20 cellular contexts compared by ENCODE assay signal in the genomic region with DNA sequence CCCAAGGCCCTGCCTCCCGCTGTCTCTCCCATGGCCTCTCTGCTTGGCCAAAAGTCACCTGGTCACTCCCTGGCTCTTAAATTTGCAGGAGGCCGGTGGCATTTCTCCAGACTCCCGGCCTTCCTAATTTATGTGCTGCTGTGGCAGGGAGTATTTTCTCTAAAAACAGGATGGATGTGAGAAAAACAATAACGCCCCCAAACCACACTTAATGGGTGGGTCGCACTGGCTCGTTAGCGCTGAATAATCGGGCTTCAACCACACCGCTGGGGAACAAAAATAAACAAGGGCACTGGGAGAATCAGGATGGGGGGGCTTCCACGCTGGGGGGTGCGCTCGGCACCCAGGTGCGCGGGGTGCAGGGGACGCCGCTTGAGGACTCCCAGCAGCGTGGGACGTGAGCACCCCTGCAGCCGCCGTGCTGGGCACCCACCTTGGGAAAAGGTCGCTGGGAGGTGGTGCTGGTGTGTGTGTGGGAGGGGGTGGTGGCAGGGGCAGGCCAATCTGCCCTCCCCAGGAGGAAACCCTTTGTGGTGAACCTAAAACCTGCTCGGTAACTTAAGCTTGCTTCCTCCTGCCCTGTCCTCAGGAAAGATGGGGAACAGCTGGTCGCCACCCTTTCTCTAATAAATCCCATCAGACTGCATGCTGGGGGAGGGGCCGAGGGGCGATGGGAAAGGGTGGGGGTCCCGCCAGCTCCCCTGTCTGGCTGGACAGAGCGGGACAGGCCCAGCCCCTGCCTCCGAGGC.
"Had no signal": no experiment of that assay in that cellular context is flagged by ENCODE, and none has a peak within 500 bp of the region (broad histone marks: within the 10 kb centered on the region; RNA-seq: fewer than 3 reads in every experiment).

No MANE protein-coding gene starts in this region.

- H3K4me3 Mint-ChIP-seq: activated CD8-positive, alpha-beta memory T cell treated with anti-CD3 and anti-CD28 coated beads, Interleukin-2, amount 10 ng/mL, durations not matched to agents 7 days and 5 days; activated T-cell treated with anti-CD3 and anti-CD28 coated beads, Interleukin-2, amount 50 U/mL, for 24 hours; T-helper 1 cell treated with Interleukin-12 subunit alpha and Interleukin-12 subunit beta and Interleukin-4 antibody, amounts not matched to agents 30 μg/mL and 1 μg/mL, for 36 hours had no signal

- H3K27ac ChIP-seq: brain microvascular endothelial cell, dorsolateral prefrontal cortex, neural progenitor cell, parathyroid adenoma, skin epidermis, stomach, thoracic aorta had no signal

- H3K4me1 ChIP-seq: parathyroid adenoma, stomach had no signal

- H3K27ac Mint-ChIP-seq: activated CD8-positive, alpha-beta memory T cell treated with anti-CD3 and anti-CD28 coated beads, Interleukin-2, amount 10 ng/mL, durations not matched to agents 7 days and 5 days; activated naive CD4-positive, alpha-beta T cell treated with anti-CD3 and anti-CD28 coated beads, Interleukin-2, amount 50 U/mL, for 72 hours; activated T-cell treated with anti-CD3 and anti-CD28 coated beads, Interleukin-2, amount 50 U/mL, for 24 hours; T-helper 1 cell treated with Interleukin-12 subunit alpha and Interleukin-12 subunit beta and Interleukin-4 antibody, amounts not matched to agents 30 μg/mL and 1 μg/mL, for 36 hours had no signal

- H3K4me2 ChIP-seq: neural progenitor cell had no signal

- H3K9ac ChIP-seq: neural progenitor cell, parathyroid adenoma had no signal

- H3K4me1 Mint-ChIP-seq: activated CD8-positive, alpha-beta memory T cell treated with anti-CD3 and anti-CD28 coated beads, Interleukin-2, amount 10 ng/mL, durations not matched to agents 7 days and 5 days had no signal

- H3K9me3 Mint-ChIP-seq: activated naive CD4-positive, alpha-beta T cell treated with anti-CD3 and anti-CD28 coated beads, Interleukin-2, amount 50 U/mL, for 72 hours; activated T-cell treated with anti-CD3 and anti-CD28 coated beads, Interleukin-2, amount 50 U/mL, for 24 hours; neural progenitor cell; T-helper 1 cell treated with Interleukin-12 subunit alpha and Interleukin-12 subunit beta and Interleukin-4 antibody, amounts not matched to agents 30 μg/mL and 1 μg/mL, for 36 hours had no signal

- H3K9me3 ChIP-seq: stomach, thoracic aorta had no signal

- H3K36me3 Mint-ChIP-seq: activated CD8-positive, alpha-beta memory T cell treated with anti-CD3 and anti-CD28 coated beads, Interleukin-2, amount 10 ng/mL, durations not matched to agents 7 days and 5 days; activated naive CD4-positive, alpha-beta T cell treated with anti-CD3 and anti-CD28 coated beads, Interleukin-2, amount 50 U/mL, for 72 hours; neural progenitor cell had no signal

- H3K4me3 ChIP-seq: neural progenitor cell, skin epidermis, stomach, thoracic aorta had no signal

- DNase-seq: activated CD4-positive, alpha-beta T cell treated with anti-CD3 and anti-CD28 coated beads, Interleukin-2, amount 50 U/mL, for 48 hours; activated CD4-positive, CD25-positive, alpha-beta regulatory T cell treated with anti-CD3 and anti-CD28 coated beads, Interleukin-2, amount 50 U/mL, for 72 hours; activated CD8-positive, alpha-beta memory T cell treated with anti-CD3 and anti-CD28 coated beads, Interleukin-2, amount 10 ng/mL, durations not matched to agents 7 days and 5 days; activated effector memory CD4-positive, alpha-beta T cell treated with Interleukin-2 at 50 U/mL for 16 hours; activated T-cell treated with anti-CD3 and anti-CD28 coated beads, Interleukin-2, amount 50 U/mL, for 24 hours; amniotic stem cell; brain microvascular endothelial cell; cerebellar nuclear complex; dorsolateral prefrontal cortex; mesenchymal stem cell; retina; stomach had no signal

- H3K36me3 ChIP-seq: brain microvascular endothelial cell, neural progenitor cell, stomach, thoracic aorta had no signal

- ATAC-seq: activated CD8-positive, alpha-beta memory T cell treated with anti-CD3 and anti-CD28 coated beads, Interleukin-2, amount 10 ng/mL, durations not matched to agents 7 days and 5 days; activated naive CD4-positive, alpha-beta T cell treated with anti-CD3 and anti-CD28 coated beads, Interleukin-2, amount 50 U/mL, for 72 hours; esophagus mucosa; left lobe of liver had no signal
